ENCODE assay signal across 7 cellular contexts in the genomic region with DNA sequence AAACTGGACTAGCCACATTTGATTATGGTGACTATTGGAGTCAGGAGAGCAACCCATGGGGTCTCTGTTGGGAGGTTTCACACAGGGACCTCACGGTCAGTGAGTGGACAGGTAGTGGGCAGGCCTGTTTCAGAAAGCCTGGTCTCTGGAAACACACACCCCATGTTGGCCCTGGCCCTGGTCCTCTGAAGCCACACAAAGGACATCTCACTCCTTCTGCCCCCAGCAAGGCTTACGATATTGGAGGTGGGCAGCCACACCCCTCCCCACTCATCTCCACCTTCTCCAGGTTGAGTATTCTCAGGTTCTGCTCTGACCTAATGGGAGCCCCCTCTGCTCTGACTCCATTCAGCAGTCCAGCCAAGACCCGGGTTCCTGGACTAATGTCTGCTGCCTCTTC.
"Had no signal": no experiment of that assay in that cellular context is flagged by ENCODE, and none has a peak within 500 bp of the region (broad histone marks: within the 10 kb centered on the region; RNA-seq: fewer than 3 reads in every experiment).

No MANE protein-coding gene starts in this region.

- H3K27me3 Mint-ChIP-seq: IgD-negative memory B cell had no signal

- H3K4me3 ChIP-seq: GM23338 had no signal

- H3K4me3 Mint-ChIP-seq: GM23338, H9, HFFc6 had no signal

- H3K27ac ChIP-seq: HL-60 had no signal

- H3K4me1 Mint-ChIP-seq: GM23338 had no signal

- H3K36me3 Mint-ChIP-seq: IgD-negative memory B cell had no signal

- DNase-seq: H9, HCEC 1CT, HFFc6 had no signal

- ATAC-seq: GM23338, HepG2 had no signal

- H3K27ac Mint-ChIP-seq: GM23338, HFFc6, IgD-negative memory B cell had no signal
